In genomic region chr1:117942293-117942692, GRCh38 we compare ENCODE assay signal across 25 cellular contexts.
"Had no signal": no experiment of that assay in that cellular context is flagged by ENCODE, and none has a peak within 500 bp of the region (broad histone marks: within the 10 kb centered on the region; RNA-seq: fewer than 3 reads in every experiment).

No MANE protein-coding gene starts in this region.

- H3K4me1 ChIP-seq: adrenal gland, SJCRH30 had no signal

- H3K4me3 ChIP-seq: adrenal gland, SJCRH30, SK-N-MC had no signal

- H3K27ac ChIP-seq: adrenal gland, SJCRH30, SK-N-MC, WERI-Rb-1 had no signal

- H3K27me3 ChIP-seq: adrenal gland, SJCRH30 had no signal

- DNase-seq: activated CD4-positive, alpha-beta T cell treated with anti-CD3 and anti-CD28 coated beads for 1 hour; activated CD4-positive, alpha-beta T cell treated with anti-CD3 and anti-CD28 coated beads for 48 hours; activated CD4-positive, CD25-positive, alpha-beta regulatory T cell; activated CD8-positive, alpha-beta T cell treated with anti-CD3 and anti-CD28 coated beads for 36 hours; activated gamma-delta T cell; activated naive CD4-positive, alpha-beta T cell treated with Interleukin-2 at 50 U/mL for 16 hours; activated T-cell treated with anti-CD3 and anti-CD28 coated beads, Interleukin-2, amount 50 U/mL, for 1 hour; activated T-cell treated with anti-CD3 and anti-CD28 coated beads, Interleukin-2, amount 50 U/mL, for 72 hours; adrenal gland; anterior cingulate cortex; caudate nucleus; cerebellar nuclear complex; NCI-H1092 treated with DMSO at 0.1 percent for 48 hours; NCI-H1417 treated with DMSO at 0.1 percent for 48 hours; NCI-H1930; NCI-H2081 treated with DMSO at 0.1 percent for 48 hours; NCI-H226; NCI-H524 treated with DMSO at 0.1 percent for 48 hours; SHP77; SJCRH30; T1000; WERI-Rb-1 had no signal

- ATAC-seq: activated CD8-positive, alpha-beta T cell treated with anti-CD3 and anti-CD28 coated beads for 36 hours; activated naive CD4-positive, alpha-beta T cell treated with anti-CD3 and anti-CD28 coated beads, Interleukin-2, amount 50 U/mL, for 72 hours; activated T-cell treated with anti-CD3 and anti-CD28 coated beads, Interleukin-2, amount 50 U/mL, for 72 hours; Panc1 had no signal

- H3K9me3 ChIP-seq: adrenal gland, SJCRH30 had no signal
